Comparison of ENCODE assay signal across 20 cellular contexts in genomic region chr10:92897916-92898315, GRCh38.
"Had no signal": no experiment of that assay in that cellular context is flagged by ENCODE, and none has a peak within 500 bp of the region (broad histone marks: within the 10 kb centered on the region; RNA-seq: fewer than 3 reads in every experiment).

No MANE protein-coding gene starts in this region.

- H3K4me1 ChIP-seq: ascending aorta, colonic mucosa, left lung, upper lobe of right lung had no signal

- H3K4me3 ChIP-seq: ascending aorta, colonic mucosa, gastrocnemius medialis, left lung, spleen, thoracic aorta, upper lobe of right lung had no signal

- H3K9me3 ChIP-seq: ascending aorta, colonic mucosa, gastrocnemius medialis, left lung, spleen, thoracic aorta, upper lobe of right lung had no signal

- ATAC-seq: activated CD8-positive, alpha-beta T cell treated with anti-CD3 and anti-CD28 coated beads, Interleukin-2, amount 10 ng/mL, durations not matched to agents 7 days and 5 days; activated T-cell treated with anti-CD3 and anti-CD28 coated beads, Interleukin-2, amount 50 U/mL, for 4 hours; gastrocnemius medialis; left lung; stimulated activated memory B cell treated with anti-CD40 and anti-IgM and Interleukin-4, amounts not matched to agents 10 μg/mL and 1 μg/mL and 100 μg/mL, for 72 hours; upper lobe of right lung had no signal

- DNase-seq: activated CD4-positive, alpha-beta T cell treated with anti-CD3 and anti-CD28 coated beads, Interleukin-2, amount 10 ng/mL, durations not matched to agents 24 days and 14 days; activated CD8-positive, alpha-beta T cell treated with anti-CD3 and anti-CD28 coated beads, Interleukin-2, amount 10 ng/mL, durations not matched to agents 7 days and 5 days; activated naive CD4-positive, alpha-beta T cell treated with anti-CD3 and anti-CD28 coated beads, Interleukin-2, amount 10 ng/mL, durations not matched to agents 7 days and 5 days; activated T-cell treated with anti-CD3 and anti-CD28 coated beads, Interleukin-2, amount 50 U/mL, for 4 hours; colonic mucosa; endodermal cell; gastrocnemius medialis; head of caudate nucleus; kidney; left lung; nephron progenitor cell; nucleus accumbens; posterior cingulate gyrus; retina; spleen; stimulated activated CD4-positive, alpha-beta T cell treated with anti-CD3 and anti-CD28 coated beads, Interleukin-4, amount 100 ng/mL, for 4 hours; upper lobe of right lung had no signal

- H3K27me3 ChIP-seq: ascending aorta, colonic mucosa, gastrocnemius medialis, left lung, spleen, upper lobe of right lung had no signal

- H3K36me3 ChIP-seq: colonic mucosa, upper lobe of right lung had no signal

- H3K27ac ChIP-seq: ascending aorta, colonic mucosa, gastrocnemius medialis, left lung, spleen, thoracic aorta, upper lobe of right lung had no signal
